ENCODE assay signal across 20 cellular contexts in genomic region chr10:47424231-47424630, GRCh38. TPM values are rescaled to one million over a fixed set of nuclear protein-coding genes. Genes with fewer than 3 reads are reported as not detected.
DNase-seq lines count a peak whose midpoint lies in the region; ATAC-seq and TF ChIP-seq lines count a peak whose summit lies in the region.
"Had no signal": no experiment of that assay in that cellular context is flagged by ENCODE, and none has a peak within 500 bp of the region (broad histone marks: within the 10 kb centered on the region; RNA-seq: fewer than 3 reads in every experiment).

No MANE protein-coding gene starts in this region.

- H4K20me1 ChIP-seq in PC-3 (ENCODE audit: low read length), result no peaks in the 10 kb centered on the region
- H4K20me1 ChIP-seq: BLaER1 had no signal

- POLR2A ChIA-PET in PC-3 (lab: Charles Lee; ENCODE audit: unreplicated experiment), result no interaction called here

- H3K4me3 Mint-ChIP-seq in activated CD8-positive, alpha-beta memory T cell treated with anti-CD3 and anti-CD28 coated beads, Interleukin-2, amount 10 ng/mL, durations not matched to agents 7 days and 5 days, result no peak overlapping the region
- H3K4me3 Mint-ChIP-seq in T-helper 2 cell treated with Interferon-gamma antibody and Interleukin-4, amounts not matched to agents 5 μg/mL and 100 μg/mL, for 36 hours, result no peak overlapping the region
- H3K4me3 Mint-ChIP-seq: B cell; CD4-positive, CD25-positive, alpha-beta regulatory T cell; CD8-positive, alpha-beta T cell; GM23338; HFFc6 had no signal

- no peak for TF ChIP-seq CTCF in PC-3 (conservative IDR thresholded peaks at IDR 0.05; ENCODE audit: low read depth, low read length)

- no peaks in the 10 kb centered on the region for H3F3A ChIP-seq in PC-3 (ENCODE audit: low read length, unreplicated experiment)

- H3K4me3 ChIP-seq in PC-3 (ENCODE audit: low read length), result no peak overlapping the region
- H3K4me3 ChIP-seq: BLaER1, GM23338, HAP-1 had no signal

- H3K27ac Mint-ChIP-seq in activated CD8-positive, alpha-beta memory T cell treated with anti-CD3 and anti-CD28 coated beads, Interleukin-2, amount 10 ng/mL, durations not matched to agents 7 days and 5 days, result no peak overlapping the region
- H3K27ac Mint-ChIP-seq in T-helper 2 cell treated with Interferon-gamma antibody and Interleukin-4, amounts not matched to agents 5 μg/mL and 100 μg/mL, for 36 hours, result no peak overlapping the region
- H3K27ac Mint-ChIP-seq: B cell; CD8-positive, alpha-beta T cell; GM23338 had no signal

- H3K27me3 ChIP-seq in PC-3 (ENCODE audit: low read length), result no peaks in the 10 kb centered on the region
- H3K27me3 ChIP-seq: BLaER1 had no signal

- no peaks in the 10 kb centered on the region for H3K9me2 ChIP-seq in PC-3 (replicated peaks; ENCODE audit: low read length)

- H3K36me3 Mint-ChIP-seq in activated CD8-positive, alpha-beta memory T cell treated with anti-CD3 and anti-CD28 coated beads, Interleukin-2, amount 10 ng/mL, durations not matched to agents 7 days and 5 days, result no peaks in the 10 kb centered on the region
- H3K36me3 Mint-ChIP-seq in T-helper 2 cell treated with Interferon-gamma antibody and Interleukin-4, amounts not matched to agents 5 μg/mL and 100 μg/mL, for 36 hours (ENCODE audit: low read depth), result no peaks in the 10 kb centered on the region
- H3K36me3 Mint-ChIP-seq: CD4-positive, CD25-positive, alpha-beta regulatory T cell; CD8-positive, alpha-beta T cell had no signal

- H3K4me1 Mint-ChIP-seq in activated CD8-positive, alpha-beta memory T cell treated with anti-CD3 and anti-CD28 coated beads, Interleukin-2, amount 10 ng/mL, durations not matched to agents 7 days and 5 days, result no peaks in the 10 kb centered on the region
- no peaks in the 10 kb centered on the region for H3K4me1 Mint-ChIP-seq in T-helper 2 cell treated with Interferon-gamma antibody and Interleukin-4, amounts not matched to agents 5 μg/mL and 100 μg/mL, for 36 hours (ENCODE audit: low read depth)
- H3K4me1 Mint-ChIP-seq: B cell; CD4-positive, CD25-positive, alpha-beta regulatory T cell had no signal

- BruUV-seq in PC-3 (replicated peaks; lab: Mats Ljungman, UMichigan), result no TSS peak

- peaks cover 22% of the 10 kb centered on the region for H3K27me3 Mint-ChIP-seq in activated CD8-positive, alpha-beta memory T cell treated with anti-CD3 and anti-CD28 coated beads, Interleukin-2, amount 10 ng/mL, durations not matched to agents 7 days and 5 days
- H3K27me3 Mint-ChIP-seq in T-helper 2 cell treated with Interferon-gamma antibody and Interleukin-4, amounts not matched to agents 5 μg/mL and 100 μg/mL, for 36 hours (ENCODE audit: low read depth), result peaks cover 17% of the 10 kb centered on the region
- H3K27me3 Mint-ChIP-seq: B cell; CD4-positive, CD25-positive, alpha-beta regulatory T cell had no signal

- peaks cover 31% of the 10 kb centered on the region for H3K4me1 ChIP-seq in PC-3 (ENCODE audit: insufficient read depth, low read length)
- H3K4me1 ChIP-seq: BLaER1, HAP-1 had no signal

- no peaks in the 10 kb centered on the region for H3K79me2 ChIP-seq in PC-3 (ENCODE audit: low read length)

- intact Hi-C loops in PC-3 (cut with micrococcal nuclease), result no loop called here

- H3K27ac ChIP-seq in PC-3 (ENCODE audit: low read length), result peak overlapping the region; percentile 52
- H3K27ac ChIP-seq: 22Rv1, BLaER1, C4-2B had no signal

- ATAC-seq in activated CD8-positive, alpha-beta memory T cell treated with anti-CD3 and anti-CD28 coated beads, Interleukin-2, amount 10 ng/mL, durations not matched to agents 7 days and 5 days, result no peak
- no peak for ATAC-seq in PC-3
- ATAC-seq: CD8-positive, alpha-beta T cell; GM23338 had no signal

- CTCF ChIA-PET in activated CD8-positive, alpha-beta memory T cell treated with anti-CD3 and anti-CD28 coated beads, Interleukin-2, amount 10 ng/mL, durations not matched to agents 7 days and 5 days (lab: Charles Lee), result no interaction called here
- CTCF ChIA-PET in PC-3 (lab: Charles Lee), result no interaction called here

- H3K4me2 ChIP-seq in PC-3 (ENCODE audit: low read length), result 0 out of 2 replicates have a peak overlapping the region, but pooled peaks have one; percentile 24
- H3K4me2 ChIP-seq: BLaER1, GM23338 had no signal

- H3K9me3 ChIP-seq in PC-3 (ENCODE audit: low read length), result no peaks in the 10 kb centered on the region
- H3K9me3 ChIP-seq: BLaER1, Caco-2, HAP-1 had no signal

- H3K9me3 Mint-ChIP-seq in activated CD8-positive, alpha-beta memory T cell treated with anti-CD3 and anti-CD28 coated beads, Interleukin-2, amount 10 ng/mL, durations not matched to agents 7 days and 5 days (ENCODE audit: low read depth), result no peaks in the 10 kb centered on the region
- H3K9me3 Mint-ChIP-seq in T-helper 2 cell treated with Interferon-gamma antibody and Interleukin-4, amounts not matched to agents 5 μg/mL and 100 μg/mL, for 36 hours, result no peaks in the 10 kb centered on the region
- H3K9me3 Mint-ChIP-seq: CD8-positive, alpha-beta T cell; GM23338 had no signal

- H3K9ac ChIP-seq in PC-3 (ENCODE audit: low read length), result no peak overlapping the region
- H3K9ac ChIP-seq: BLaER1 had no signal

- H3K36me3 ChIP-seq in PC-3 (ENCODE audit: low read depth, low read length), result no peaks in the 10 kb centered on the region
- H3K36me3 ChIP-seq: BLaER1, HAP-1 had no signal

- DNase-seq in activated CD8-positive, alpha-beta memory T cell treated with anti-CD3 and anti-CD28 coated beads, Interleukin-2, amount 10 ng/mL, durations not matched to agents 7 days and 5 days, result peak; percentile 14
- no peak for DNase-seq in activated CD8-positive, alpha-beta memory T cell treated with anti-CD3 and anti-CD28 coated beads, Interleukin-2, amount 50 U/mL, for 4 hours
- DNase-seq in PC-3, result no peak
- peak; percentile 15 for DNase-seq in islet precursor cell
- DNase-seq in NCI-H1417 (lab: John Stamatoyannopoulos, UW), result no peak
- DNase-seq in DMS114 treated with DMSO at 0.1 percent for 48 hours (lab: John Stamatoyannopoulos, UW; ENCODE audit: unreplicated experiment), result no peak
- no peak for DNase-seq in T-helper 2 cell treated with Interferon-gamma antibody and Interleukin-4, amounts not matched to agents 5 μg/mL and 100 μg/mL, for 36 hours (ENCODE audit: low spot score)
- DNase-seq: Caco-2; CD4-positive, CD25-positive, alpha-beta regulatory T cell; CD8-positive, alpha-beta T cell; DMS79; GF-D8 had no signal

- no peak overlapping the region for H2AFZ ChIP-seq in PC-3 (ENCODE audit: low read length)
- H2AFZ ChIP-seq: GM23338 had no signal

RNA-seq across cellular contexts. Expression of gene ZNF488, which starts 40.1 kb away (rescaled TPM):
- total RNA-seq in activated CD8-positive, alpha-beta memory T cell treated with anti-CD3 and anti-CD28 coated beads, Interleukin-2, amount 10 ng/mL, durations not matched to agents 7 days and 5 days, result under 1 TPM in 1 of 2 experiments, not detected in 1; 0.12 TPM
- 1.7 and 2.1 TPM in 2 replicates for total RNA-seq in PC-3 (2014; rRNA removed)
- total RNA-seq: B cell; CD4-positive, CD25-positive, alpha-beta regulatory T cell; CD8-positive, alpha-beta T cell; G401 had no signal

RNA-seq across cellular contexts. Expression of gene ANXA8, which starts 59.7 kb away (rescaled TPM):
- total RNA-seq in activated CD8-positive, alpha-beta memory T cell treated with anti-CD3 and anti-CD28 coated beads, Interleukin-2, amount 10 ng/mL, durations not matched to agents 7 days and 5 days, result 1 to 10 TPM in 1 of 2 experiments, under 1 TPM in 1; 0.23 to 1.3 TPM
- 0.69 and 1.1 TPM in 2 replicates for total RNA-seq in PC-3 (2014; rRNA removed)
- total RNA-seq: B cell; CD4-positive, CD25-positive, alpha-beta regulatory T cell; CD8-positive, alpha-beta T cell; G401; GM23338 had no signal

Comparison
In these comparisons a context has a peak if more than half of its experiments do, and no peak if none do; other contexts are left out.
1. DNase-seq: peak in activated CD8-positive, alpha-beta memory T cell treated with anti-CD3 and anti-CD28 coated beads, Interleukin-2, amount 10 ng/mL, durations not matched to agents 7 days and 5 days (single experiment) and islet precursor cell (single experiment); none in activated CD8-positive, alpha-beta memory T cell treated with anti-CD3 and anti-CD28 coated beads, Interleukin-2, amount 50 U/mL, for 4 hours (single experiment), PC-3 (single experiment), NCI-H1417 (0 of 3), DMS114 treated with DMSO at 0.1 percent for 48 hours (single experiment) and T-helper 2 cell treated with Interferon-gamma antibody and Interleukin-4, amounts not matched to agents 5 μg/mL and 100 μg/mL, for 36 hours (single experiment).